ENCODE assay signal across 1 cellular context in genomic region chr2:17580319-17580715, GRCh38.
TF ChIP-seq lines count a peak whose summit lies in the region.

No MANE protein-coding gene starts in this region.

TF ChIP-seq in SK-N-SH treated with all-trans-retinoic acid at 6 μM for 48 hours, 23 proteins besides CTCF, POLR2A, EP300 and RAD21 (continued from another document):
- TF ChIP-seq POU6F1 (CRISPR knock-in tag; IDR thresholded peaks at IDR 0.05; ENCODE audit: borderline replicate concordance, low read depth): no peak
- TF ChIP-seq ZFP30 (CRISPR knock-in tag; IDR thresholded peaks at IDR 0.05): no peak
- no peak for TF ChIP-seq ZNF70 (CRISPR knock-in tag; IDR thresholded peaks at IDR 0.05)
- TF ChIP-seq RARB (CRISPR knock-in tag; IDR thresholded peaks at IDR 0.05): no peak
- TF ChIP-seq BACH2 (CRISPR knock-in tag; IDR thresholded peaks at IDR 0.05; ENCODE audit: borderline replicate concordance): no peak
- no peak for TF ChIP-seq ZNF8 (CRISPR knock-in tag; IDR thresholded peaks at IDR 0.05)
